ENCODE assay signal across 1 cellular context in genomic region chr5:138213161-138214029, GRCh38.
TF ChIP-seq lines count a peak whose summit lies in the region.

A gene with protein sequence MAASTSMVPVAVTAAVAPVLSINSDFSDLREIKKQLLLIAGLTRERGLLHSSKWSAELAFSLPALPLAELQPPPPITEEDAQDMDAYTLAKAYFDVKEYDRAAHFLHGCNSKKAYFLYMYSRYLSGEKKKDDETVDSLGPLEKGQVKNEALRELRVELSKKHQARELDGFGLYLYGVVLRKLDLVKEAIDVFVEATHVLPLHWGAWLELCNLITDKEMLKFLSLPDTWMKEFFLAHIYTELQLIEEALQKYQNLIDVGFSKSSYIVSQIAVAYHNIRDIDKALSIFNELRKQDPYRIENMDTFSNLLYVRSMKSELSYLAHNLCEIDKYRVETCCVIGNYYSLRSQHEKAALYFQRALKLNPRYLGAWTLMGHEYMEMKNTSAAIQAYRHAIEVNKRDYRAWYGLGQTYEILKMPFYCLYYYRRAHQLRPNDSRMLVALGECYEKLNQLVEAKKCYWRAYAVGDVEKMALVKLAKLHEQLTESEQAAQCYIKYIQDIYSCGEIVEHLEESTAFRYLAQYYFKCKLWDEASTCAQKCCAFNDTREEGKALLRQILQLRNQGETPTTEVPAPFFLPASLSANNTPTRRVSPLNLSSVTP (minus strand): TSS chr5:138213323. CDS start chr5:138213312, 11 bp downstream.

TF ChIP-seq in K562, 482 proteins besides CTCF, POLR2A, EP300 and RAD21 (continued from another document and continues in another):
- no peak for TF ChIP-seq CCNT2 (IDR thresholded peaks at IDR 0.05; ENCODE audit: borderline replicate concordance, extremely low read depth, insufficient read length, low read depth, low read length)
- no peak for TF ChIP-seq KHSRP (IDR thresholded peaks at IDR 0.05)
- no peak; the same call in 1 of the 2 replicates for TF ChIP-seq ETS1 (conservative IDR thresholded peaks at IDR 0.05; ENCODE audit: control insufficient read depth, low read depth, low read length)
- no peak for TF ChIP-seq IRF2 (CRISPR knock-in tag; IDR thresholded peaks at IDR 0.05)
- TF ChIP-seq FOXM1 (IDR thresholded peaks at IDR 0.05; ENCODE audit: low read depth), result peak; percentile 57; the same call in 1 of the 2 replicates
- TF ChIP-seq FOXM1 (CRISPR knock-in tag; IDR thresholded peaks at IDR 0.05; ENCODE audit: low read depth), result no peak
- TF ChIP-seq, protein P1, sequence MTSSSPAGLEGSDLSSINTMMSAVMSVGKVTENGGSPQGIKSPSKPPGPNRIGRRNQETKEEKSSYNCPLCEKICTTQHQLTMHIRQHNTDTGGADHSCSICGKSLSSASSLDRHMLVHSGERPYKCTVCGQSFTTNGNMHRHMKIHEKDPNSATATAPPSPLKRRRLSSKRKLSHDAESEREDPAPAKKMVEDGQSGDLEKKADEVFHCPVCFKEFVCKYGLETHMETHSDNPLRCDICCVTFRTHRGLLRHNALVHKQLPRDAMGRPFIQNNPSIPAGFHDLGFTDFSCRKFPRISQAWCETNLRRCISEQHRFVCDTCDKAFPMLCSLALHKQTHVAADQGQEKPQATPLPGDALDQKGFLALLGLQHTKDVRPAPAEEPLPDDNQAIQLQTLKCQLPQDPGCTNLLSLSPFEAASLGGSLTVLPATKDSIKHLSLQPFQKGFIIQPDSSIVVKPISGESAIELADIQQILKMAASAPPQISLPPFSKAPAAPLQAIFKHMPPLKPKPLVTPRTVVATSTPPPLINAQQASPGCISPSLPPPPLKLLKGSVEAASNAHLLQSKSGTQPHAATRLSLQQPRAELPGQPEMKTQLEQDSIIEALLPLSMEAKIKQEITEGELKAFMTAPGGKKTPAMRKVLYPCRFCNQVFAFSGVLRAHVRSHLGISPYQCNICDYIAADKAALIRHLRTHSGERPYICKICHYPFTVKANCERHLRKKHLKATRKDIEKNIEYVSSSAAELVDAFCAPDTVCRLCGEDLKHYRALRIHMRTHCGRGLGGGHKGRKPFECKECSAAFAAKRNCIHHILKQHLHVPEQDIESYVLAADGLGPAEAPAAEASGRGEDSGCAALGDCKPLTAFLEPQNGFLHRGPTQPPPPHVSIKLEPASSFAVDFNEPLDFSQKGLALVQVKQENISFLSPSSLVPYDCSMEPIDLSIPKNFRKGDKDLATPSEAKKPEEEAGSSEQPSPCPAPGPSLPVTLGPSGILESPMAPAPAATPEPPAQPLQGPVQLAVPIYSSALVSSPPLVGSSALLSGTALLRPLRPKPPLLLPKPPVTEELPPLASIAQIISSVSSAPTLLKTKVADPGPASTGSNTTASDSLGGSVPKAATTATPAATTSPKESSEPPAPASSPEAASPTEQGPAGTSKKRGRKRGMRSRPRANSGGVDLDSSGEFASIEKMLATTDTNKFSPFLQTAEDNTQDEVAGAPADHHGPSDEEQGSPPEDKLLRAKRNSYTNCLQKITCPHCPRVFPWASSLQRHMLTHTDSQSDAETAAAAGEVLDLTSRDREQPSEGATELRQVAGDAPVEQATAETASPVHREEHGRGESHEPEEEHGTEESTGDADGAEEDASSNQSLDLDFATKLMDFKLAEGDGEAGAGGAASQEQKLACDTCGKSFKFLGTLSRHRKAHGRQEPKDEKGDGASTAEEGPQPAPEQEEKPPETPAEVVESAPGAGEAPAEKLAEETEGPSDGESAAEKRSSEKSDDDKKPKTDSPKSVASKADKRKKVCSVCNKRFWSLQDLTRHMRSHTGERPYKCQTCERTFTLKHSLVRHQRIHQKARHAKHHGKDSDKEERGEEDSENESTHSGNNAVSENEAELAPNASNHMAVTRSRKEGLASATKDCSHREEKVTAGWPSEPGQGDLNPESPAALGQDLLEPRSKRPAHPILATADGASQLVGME (CRISPR knock-in tag; IDR thresholded peaks at IDR 0.05), result no peak
- TF ChIP-seq MLLT1 (IDR thresholded peaks at IDR 0.05), result peak in 1 of 2 experiments; percentile 94; a peak in 1 of 4 replicates
- TF ChIP-seq CSDE1 (IDR thresholded peaks at IDR 0.05), result no peak
- TF ChIP-seq MTA1 (IDR thresholded peaks at IDR 0.05; ENCODE audit: borderline replicate concordance), result no peak
- no peak for TF ChIP-seq NCOA4 (IDR thresholded peaks at IDR 0.05; ENCODE audit: partially characterized antibody)
- TF ChIP-seq, protein P2, sequence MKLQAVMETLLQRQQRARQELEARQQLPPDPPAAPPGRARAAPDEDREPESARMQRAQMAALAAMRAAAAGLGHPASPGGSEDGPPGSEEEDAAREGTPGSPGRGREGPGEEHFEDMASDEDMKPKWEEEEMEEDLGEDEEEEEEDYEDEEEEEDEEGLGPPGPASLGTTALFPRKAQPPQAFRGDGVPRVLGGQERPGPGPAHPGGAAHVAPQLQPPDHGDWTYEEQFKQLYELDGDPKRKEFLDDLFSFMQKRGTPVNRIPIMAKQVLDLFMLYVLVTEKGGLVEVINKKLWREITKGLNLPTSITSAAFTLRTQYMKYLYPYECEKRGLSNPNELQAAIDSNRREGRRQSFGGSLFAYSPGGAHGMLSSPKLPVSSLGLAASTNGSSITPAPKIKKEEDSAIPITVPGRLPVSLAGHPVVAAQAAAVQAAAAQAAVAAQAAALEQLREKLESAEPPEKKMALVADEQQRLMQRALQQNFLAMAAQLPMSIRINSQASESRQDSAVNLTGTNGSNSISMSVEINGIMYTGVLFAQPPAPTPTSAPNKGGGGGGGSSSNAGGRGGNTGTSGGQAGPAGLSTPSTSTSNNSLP (IDR thresholded peaks at IDR 0.05; ENCODE audit: borderline replicate concordance, low read depth, low read length), result no peak
- no peak for TF ChIP-seq MAX (CRISPR knock-in tag; IDR thresholded peaks at IDR 0.05)
- TF ChIP-seq DPF2 (IDR thresholded peaks at IDR 0.05), result peak; percentile 43; the same call in 1 of the 2 replicates
- no peak for TF ChIP-seq ZNF589 (CRISPR knock-in tag; IDR thresholded peaks at IDR 0.05; ENCODE audit: low read depth)
- TF ChIP-seq RAD51 (IDR thresholded peaks at IDR 0.05; ENCODE audit: borderline replicate concordance, low read depth), result no peak
- no peak for TF ChIP-seq EZH2 (IDR thresholded peaks at IDR 0.05; ENCODE audit: borderline replicate concordance, low read depth, low read length)
- no peak for TF ChIP-seq ATF6 (CRISPR knock-in tag; IDR thresholded peaks at IDR 0.05)
- no peak for TF ChIP-seq ESRRB (CRISPR knock-in tag; IDR thresholded peaks at IDR 0.05; ENCODE audit: borderline replicate concordance)
- no peak for TF ChIP-seq TSHZ1 (CRISPR knock-in tag; IDR thresholded peaks at IDR 0.05)
- TF ChIP-seq BRF2 (IDR thresholded peaks at IDR 0.05; ENCODE audit: borderline replicate concordance, insufficient read depth, insufficient read length), result no peak
- TF ChIP-seq STAG1 (CRISPR knock-in tag; IDR thresholded peaks at IDR 0.05; ENCODE audit: borderline replicate concordance), result no peak
- TF ChIP-seq ASH1L (IDR thresholded peaks at IDR 0.05; ENCODE audit: borderline replicate concordance, low read depth, partially characterized antibody), result peak; percentile 94
- TF ChIP-seq ZBTB8A (IDR thresholded peaks at IDR 0.05; ENCODE audit: partially characterized antibody), result no peak
- TF ChIP-seq ELK3 (CRISPR knock-in tag; IDR thresholded peaks at IDR 0.05), result no peak
- TF ChIP-seq HMGXB4 (CRISPR knock-in tag; IDR thresholded peaks at IDR 0.05), result no peak
- TF ChIP-seq RBM22 (IDR thresholded peaks at IDR 0.05; ENCODE audit: low read depth, low read length, poor library complexity, severe bottlenecking), result no peak
- TF ChIP-seq ZNF436 (CRISPR knock-in tag; IDR thresholded peaks at IDR 0.05), result no peak
- no peak for TF ChIP-seq MCM5 (IDR thresholded peaks at IDR 0.05; ENCODE audit: low read depth)
- TF ChIP-seq CBX5 (IDR thresholded peaks at IDR 0.05; ENCODE audit: borderline replicate concordance, low read depth), result no peak
- no peak for TF ChIP-seq RFX1 (IDR thresholded peaks at IDR 0.05)
